In the genomic region with DNA sequence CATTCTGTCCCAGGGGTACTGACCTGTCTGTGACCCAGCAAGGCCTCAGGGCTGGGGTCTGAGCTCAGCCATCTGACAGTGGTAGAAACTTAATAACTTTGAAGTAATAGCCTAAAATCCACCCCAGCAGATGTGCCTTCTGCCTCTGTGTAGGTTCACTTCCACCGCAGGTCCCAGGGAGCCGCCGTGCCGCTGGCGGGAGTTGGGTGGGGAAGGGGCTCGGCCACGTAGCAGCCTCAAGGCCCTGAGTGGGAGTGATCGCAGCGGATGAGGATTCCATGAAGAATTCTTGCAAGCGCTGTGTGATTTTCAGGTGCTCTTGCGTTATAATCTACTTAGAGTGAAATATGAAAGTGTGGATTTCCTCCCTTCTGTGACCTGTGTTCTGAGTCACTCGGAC, we compare ENCODE assay signal across 21 cellular contexts.
DNase-seq lines count a peak whose midpoint lies in the region; ATAC-seq, FAIRE-seq and TF ChIP-seq lines count a peak whose summit lies in the region.
"Had no signal": no experiment of that assay in that cellular context is flagged by ENCODE, and none has a peak within 500 bp of the region (broad histone marks: within the 10 kb centered on the region; RNA-seq: fewer than 3 reads in every experiment).

No MANE protein-coding gene starts in this region.

- no peak overlapping the region for H2BK20ac ChIP-seq in H1 (ENCODE audit: low read length)

- CTCF ChIA-PET in MCF 10A (lab: Yijun Ruan, JAX), result no interaction called here
- CTCF ChIA-PET in mammary epithelial cell (lab: Charles Lee; ENCODE audit: low non-redundant PET), result no interaction called here
- CTCF ChIA-PET in H1 (lab: Charles Lee; ENCODE audit: partially characterized antibody), result no interaction called here
- CTCF ChIA-PET in OCI-LY7 (lab: Charles Lee; ENCODE audit: unreplicated experiment), result no interaction called here

- peaks cover 11% of the 10 kb centered on the region for H3K36me3 ChIP-seq in mammary epithelial cell (ENCODE audit: insufficient read depth, low read length)
- H3K36me3 ChIP-seq in H1 (ENCODE audit: control insufficient read depth in 2 of 4, insufficient read depth in 4 of 4, low read length in 3 of 4), result peaks cover 56 to 91% (median 71%) of the 10 kb centered on the region in 4 experiments
- H3K36me3 ChIP-seq in OCI-LY7 (ENCODE audit: insufficient read depth, low read length), result 0 out of 2 replicates have a peak, but pooled peaks cover 3% of the 10 kb centered on the region

- intact Hi-C loops in MCF 10A (cut with micrococcal nuclease) (loop anchor here (10.0 kb wide), 1 partner anchor 1284 kb away; no protein-coding TSS in a partner anchor), mammary epithelial cell (cut with micrococcal nuclease) (no loop called here), OCI-LY7 (cut with micrococcal nuclease; ENCODE audit: unreplicated experiment) (no loop called here)

- H2BK15ac ChIP-seq in H1 (ENCODE audit: low read length), result no peak overlapping the region

- ATAC-seq in omental fat pad (ENCODE audit: low FRiP score), result no peak
- ATAC-seq: GM12878 had no signal

- no peak overlapping the region for H2BK12ac ChIP-seq in H1 (ENCODE audit: low read depth, low read length)

- no peak overlapping the region for H3K27ac ChIP-seq in mammary epithelial cell (ENCODE audit: insufficient read depth, low read depth, low read length)
- no peak overlapping the region for H3K27ac ChIP-seq in H1 (ENCODE audit: low read depth, low read length)
- no peak overlapping the region for H3K27ac ChIP-seq in OCI-LY7 (ENCODE audit: low read depth, low read length, poor library complexity, severe bottlenecking)
- H3K27ac ChIP-seq: PC-9 had no signal

- H3K18ac ChIP-seq in H1 (ENCODE audit: extremely low read depth, low read length), result no peak overlapping the region

- H3K79me1 ChIP-seq in H1 (ENCODE audit: low read depth, low read length), result peaks cover 24% of the 10 kb centered on the region

- H3K79me2 ChIP-seq in mammary epithelial cell (ENCODE audit: insufficient read depth, low read length) (peaks cover 6% of the 10 kb centered on the region), H1 (ENCODE audit: control insufficient read depth in 1 of 2, insufficient read depth in 2 of 2, low read length in 2 of 2) (peaks cover 0 to 96% of the 10 kb centered on the region in 2 experiments; a peak in 3 of 4 replicates), OCI-LY7 (ENCODE audit: insufficient read depth, low read depth, low read length) (no peaks in the 10 kb centered on the region)

- H4K5ac ChIP-seq in H1 (ENCODE audit: insufficient read length, low read depth, low read length), result no peak overlapping the region

- H3K4me1 Mint-ChIP-seq in MCF 10A (ENCODE audit: insufficient read depth, unreplicated experiment), result peaks cover 23% of the 10 kb centered on the region

- no TSS peak for BruUV-seq in MCF 10A (replicated peaks; lab: Mats Ljungman, UMichigan)
- BruUV-seq in mammary epithelial cell (replicated peaks; lab: Mats Ljungman, UMichigan), result no TSS peak
- BruUV-seq in OCI-LY7 (replicated peaks; lab: Mats Ljungman, UMichigan), result no TSS peak

- no peak overlapping the region for H3K23ac ChIP-seq in H1 (ENCODE audit: insufficient read length)

- no peaks in the 10 kb centered on the region for H3K27me3 Mint-ChIP-seq in MCF 10A (ENCODE audit: insufficient read depth, unreplicated experiment)
- H3K27me3 Mint-ChIP-seq: CD4-positive, alpha-beta T cell had no signal

- no peak for TF ChIP-seq EP300 in H1 (IDR thresholded peaks at IDR 0.05; ENCODE audit: borderline replicate concordance in 1 of 2, low read depth in 2 of 2, low read length in 2 of 2)

- H3K4me3 ChIP-seq in mammary epithelial cell (replicated peaks in 1 of 3; ENCODE audit: insufficient read depth in 1 of 3, low read depth in 2 of 3, low read length in 3 of 3) (no peak overlapping the region), H1 (ENCODE audit: extremely low read depth in 1 of 4, insufficient read depth in 2 of 4, low read depth in 3 of 4, low read length in 4 of 4) (no peak overlapping the region), OCI-LY7 (ENCODE audit: low read depth, low read length, poor library complexity, severe bottlenecking) (no peak overlapping the region)
- H3K4me3 ChIP-seq: GM12878, PC-9 had no signal

- no peak overlapping the region for H2AFZ ChIP-seq in mammary epithelial cell (ENCODE audit: low read depth, low read length)
- H2AFZ ChIP-seq in H1 (ENCODE audit: low read length), result no peak overlapping the region
- H2AFZ ChIP-seq in OCI-LY7 (ENCODE audit: low read length), result no peak overlapping the region
- H2AFZ ChIP-seq: PC-9 had no signal

- H3K27me3 ChIP-seq in mammary epithelial cell (ENCODE audit: insufficient read depth, low read length), result no peaks in the 10 kb centered on the region
- no peaks in the 10 kb centered on the region; a peak in 2 of 7 replicates for H3K27me3 ChIP-seq in H1 (replicated peaks in 1 of 4; ENCODE audit: control insufficient read depth in 3 of 4, extremely low read depth in 1 of 4, insufficient read depth in 3 of 4, low read length in 3 of 4)

- peaks cover 48% of the 10 kb centered on the region for H3K36me3 Mint-ChIP-seq in MCF 10A (ENCODE audit: insufficient read depth, unreplicated experiment)

- in situ Hi-C loops in mammary epithelial cell (cut with MboI; ENCODE audit: low sequenced_read_pairs in 2 of 2), result loop anchor here (25.0 kb wide), 1 partner anchor 1287 kb away; no protein-coding TSS in a partner anchor

- no peak for FAIRE-seq in H1 (lab: Jason Lieb, UNC)
- FAIRE-seq: A204.1, GM12878, H54 had no signal

- TF ChIP-seq CTCF in MCF 10A (IDR thresholded peaks at IDR 0.05; ENCODE audit: unreplicated experiment), result no peak
- TF ChIP-seq CTCF in mammary epithelial cell (conservative IDR thresholded peaks at IDR 0.05 in 1 of 2, IDR thresholded peaks at IDR 0.05 in 1 of 2; ENCODE audit: extremely low read depth in 1 of 2, insufficient read depth in 1 of 2, low read depth in 1 of 2, low read length in 2 of 2), result no peak
- no peak for TF ChIP-seq CTCF in H1 (IDR thresholded peaks at IDR 0.05; ENCODE audit: control extremely low read depth in 1 of 3, insufficient read depth in 1 of 3, low read depth in 1 of 3, low read length in 3 of 3)
- TF ChIP-seq CTCF in omental fat pad (IDR thresholded peaks at IDR 0.05), result no peak
- no peak for TF ChIP-seq CTCF in OCI-LY7 (conservative IDR thresholded peaks at IDR 0.05; ENCODE audit: low read length)

- no peak overlapping the region for H4K91ac ChIP-seq in H1 (replicated peaks; ENCODE audit: insufficient read length, low read length)

- no peak for DNase-seq in MCF 10A (ENCODE audit: unreplicated experiment)
- DNase-seq in mammary epithelial cell, result no peak
- no peak for DNase-seq in H1 (ENCODE audit: low read depth in 1 of 2, low spot score in 2 of 2)
- peak; percentile 21 for DNase-seq in omental fat pad (ENCODE audit: low spot score)
- DNase-seq in OCI-LY7 (ENCODE audit: low spot score), result no peak
- DNase-seq in cortex of kidney (lab: John Stamatoyannopoulos, UW), result no peak
- no peak for DNase-seq in stimulated activated CD4-positive, alpha-beta T cell treated with anti-CD3 and anti-CD28 coated beads, Interleukin-12 subunit alpha, Interleukin-12 subunit beta, amount 100 ng/mL, for 4 hours
- DNase-seq in AML-193 (lab: John Stamatoyannopoulos, UW), result no peak
- DNase-seq: CD4-positive, alpha-beta T cell; GF-D8; HFFc6; KBM-7; NCI-H1417 treated with DMSO at 0.1 percent for 48 hours; NCI-H1930; NCI-H226; NCI-H524; NCI-H82; PC-9 had no signal

- H2BK5ac ChIP-seq in H1 (ENCODE audit: low read depth, low read length), result peak overlapping the region; percentile 18; the same call in 1 of the 2 replicates

- no peaks in the 10 kb centered on the region for H3K9me2 ChIP-seq in OCI-LY7 (ENCODE audit: insufficient read depth, low read length)

- H3K4me2 ChIP-seq in mammary epithelial cell (ENCODE audit: insufficient read depth, low read depth, low read length) (no peak overlapping the region), H1 (ENCODE audit: insufficient read depth in 1 of 2, low read depth in 2 of 2, low read length in 2 of 2) (no peak overlapping the region), OCI-LY7 (ENCODE audit: low read length) (no peak overlapping the region)
- H3K4me2 ChIP-seq: PC-9 had no signal

- H3K4ac ChIP-seq in H1 (replicated peaks; ENCODE audit: insufficient read length, low read depth, low read length), result no peak overlapping the region

- no peak overlapping the region for H3K56ac ChIP-seq in H1 (replicated peaks; ENCODE audit: insufficient read length, low read depth, low read length)

- no peak overlapping the region for H2AK5ac ChIP-seq in H1 (ENCODE audit: low read depth, low read length)

- POLR2A ChIA-PET in MCF 10A (lab: Yijun Ruan, JAX) (no interaction called here), H1 (lab: Charles Lee; ENCODE audit: partially characterized antibody) (no interaction called here), OCI-LY7 (lab: Charles Lee) (no interaction called here)

- no peak for TF ChIP-seq POLR2A in H1 (IDR thresholded peaks at IDR 0.05; ENCODE audit: control extremely low read depth in 1 of 2, low read depth in 2 of 2, low read length in 2 of 2)

- H3K23me2 ChIP-seq in H1 (ENCODE audit: low read depth, low read length), result no peaks in the 10 kb centered on the region

- WGBS in mammary epithelial cell (ENCODE audit: low coverage, missing lambda C conversion rate), result 97% methylated on average over 11 of the region's 12 CpGs
- 95% methylated on average over 12 of the region's 12 CpGs; no CpG with 5 or more reads in 1 of the 2 experiments for WGBS in H1 (ENCODE audit: extremely low coverage in 1 of 2, insufficient coverage in 1 of 2, insufficient read length in 1 of 2, insufficient replicate concordance in 2 of 2, low coverage in 1 of 2, low lambda C conversion rate in 2 of 2, missing lambda C conversion rate in 1 of 2), 2 experiments

- H3K4me1 ChIP-seq in mammary epithelial cell (ENCODE audit: insufficient read depth, low read length) (peaks cover 12% of the 10 kb centered on the region), H1 (replicated peaks in 1 of 4; ENCODE audit: control insufficient read depth in 3 of 4, insufficient read depth in 4 of 4, low read length in 3 of 4) (peaks cover 0 to 4% (median 2%) of the 10 kb centered on the region in 4 experiments; a peak in 4 of 7 replicates), OCI-LY7 (ENCODE audit: insufficient read depth, low read length, poor library complexity, severe bottlenecking) (no peaks in the 10 kb centered on the region)

- H3K9ac ChIP-seq in mammary epithelial cell (ENCODE audit: insufficient read depth, low read length) (no peak overlapping the region), H1 (replicated peaks in 1 of 4; ENCODE audit: extremely low read depth in 1 of 4, low read depth in 3 of 4, low read length in 3 of 4) (no peak overlapping the region)

- H4K8ac ChIP-seq in H1 (ENCODE audit: extremely low read depth, insufficient read depth, low read length), result peak overlapping the region; percentile 36

- H4K20me1 ChIP-seq in mammary epithelial cell (ENCODE audit: insufficient read depth, low read length) (no peaks in the 10 kb centered on the region), H1 (replicated peaks in 1 of 2; ENCODE audit: control insufficient read depth in 1 of 2, insufficient read depth in 2 of 2, low read length in 2 of 2) (peaks cover 54 to 56% of the 10 kb centered on the region in 2 experiments), OCI-LY7 (ENCODE audit: insufficient read depth, low read length) (no peaks in the 10 kb centered on the region)

- no peak for TF ChIP-seq RAD21 in H1 (IDR thresholded peaks at IDR 0.05 in 1 of 2, conservative IDR thresholded peaks at IDR 0.05 in 1 of 2; ENCODE audit: low read depth in 2 of 2, low read length in 2 of 2)

- H3K27ac Mint-ChIP-seq in MCF 10A (ENCODE audit: low read depth, unreplicated experiment), result peak overlapping the region; percentile 77
- H3K27ac Mint-ChIP-seq: HFFc6 had no signal

- no peaks in the 10 kb centered on the region for H3K9me3 Mint-ChIP-seq in MCF 10A (ENCODE audit: unreplicated experiment)
- H3K9me3 Mint-ChIP-seq: CD4-positive, alpha-beta T cell; HFFc6 had no signal

- H2BK120ac ChIP-seq in H1 (replicated peaks; ENCODE audit: low read depth, low read length), result no peak overlapping the region

- no peak overlapping the region for H3K4me3 Mint-ChIP-seq in MCF 10A (ENCODE audit: unreplicated experiment)
- H3K4me3 Mint-ChIP-seq: CD4-positive, alpha-beta T cell; HFFc6 had no signal

- no peak overlapping the region for H3K14ac ChIP-seq in H1 (ENCODE audit: insufficient read length)

- H3K9me3 ChIP-seq in mammary epithelial cell (replicated peaks; ENCODE audit: insufficient read depth, low read length) (no peaks in the 10 kb centered on the region), H1 (ENCODE audit: insufficient read depth in 2 of 2, low read depth in 1 of 2, low read length in 1 of 2) (no peaks in the 10 kb centered on the region; a peak in 1 of 4 replicates), OCI-LY7 (ENCODE audit: low read length) (no peaks in the 10 kb centered on the region)

- dilution Hi-C loops in mammary epithelial cell (cut with HindIII; ENCODE audit: low sequenced_read_pairs), result no loop called here
